In the genomic region with DNA sequence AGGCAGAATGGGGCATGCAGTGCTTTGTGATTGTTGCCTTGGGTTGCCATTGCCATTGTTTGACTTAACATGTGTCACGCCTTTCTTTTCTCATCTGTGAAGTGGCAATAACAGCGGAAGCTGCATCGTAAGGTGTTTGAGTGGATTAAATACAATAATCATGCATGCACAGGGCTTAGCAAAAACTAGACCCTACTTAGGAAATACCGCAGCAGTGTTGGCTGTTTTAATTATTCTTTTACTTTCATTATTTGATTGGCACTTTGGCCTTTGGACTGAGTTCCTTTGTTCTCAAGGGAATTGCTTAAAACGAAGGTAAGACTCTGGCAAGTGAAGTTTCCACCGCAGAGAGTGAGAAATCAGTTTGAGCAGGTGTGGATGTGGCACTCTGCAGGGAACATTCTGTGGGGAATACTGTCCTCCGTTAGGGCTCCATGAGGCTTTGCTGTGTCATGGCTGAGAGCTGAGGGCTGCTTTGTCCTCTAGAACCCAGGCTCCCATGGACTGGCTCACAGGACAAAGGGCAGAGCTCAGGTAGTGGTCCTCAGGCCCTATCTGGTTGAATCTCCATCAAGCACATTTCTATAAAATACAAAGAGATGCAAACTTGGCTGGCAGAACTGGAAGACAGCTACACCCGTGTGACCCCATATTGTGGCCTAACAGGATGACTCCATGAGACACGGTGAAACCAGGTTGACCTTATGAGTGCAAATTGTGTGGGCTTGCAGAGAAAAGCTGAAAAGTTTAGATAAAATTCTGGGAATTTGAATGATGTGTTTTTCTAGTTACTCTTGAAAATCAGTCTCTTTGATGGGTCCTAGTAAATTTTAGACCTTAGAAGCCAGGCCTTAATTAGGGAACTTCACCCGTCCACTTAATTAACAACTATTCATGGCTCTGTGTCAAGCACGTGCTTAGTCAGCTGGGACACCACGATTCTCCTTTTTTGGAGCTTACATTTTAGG, we compare ENCODE assay signal across 1 cellular context.
TF ChIP-seq lines count a peak whose summit lies in the region.

No MANE protein-coding gene starts in this region.

TF ChIP-seq in K562, 482 proteins besides CTCF, POLR2A, EP300 and RAD21 (continued from another document):
- TF ChIP-seq, protein P1, sequence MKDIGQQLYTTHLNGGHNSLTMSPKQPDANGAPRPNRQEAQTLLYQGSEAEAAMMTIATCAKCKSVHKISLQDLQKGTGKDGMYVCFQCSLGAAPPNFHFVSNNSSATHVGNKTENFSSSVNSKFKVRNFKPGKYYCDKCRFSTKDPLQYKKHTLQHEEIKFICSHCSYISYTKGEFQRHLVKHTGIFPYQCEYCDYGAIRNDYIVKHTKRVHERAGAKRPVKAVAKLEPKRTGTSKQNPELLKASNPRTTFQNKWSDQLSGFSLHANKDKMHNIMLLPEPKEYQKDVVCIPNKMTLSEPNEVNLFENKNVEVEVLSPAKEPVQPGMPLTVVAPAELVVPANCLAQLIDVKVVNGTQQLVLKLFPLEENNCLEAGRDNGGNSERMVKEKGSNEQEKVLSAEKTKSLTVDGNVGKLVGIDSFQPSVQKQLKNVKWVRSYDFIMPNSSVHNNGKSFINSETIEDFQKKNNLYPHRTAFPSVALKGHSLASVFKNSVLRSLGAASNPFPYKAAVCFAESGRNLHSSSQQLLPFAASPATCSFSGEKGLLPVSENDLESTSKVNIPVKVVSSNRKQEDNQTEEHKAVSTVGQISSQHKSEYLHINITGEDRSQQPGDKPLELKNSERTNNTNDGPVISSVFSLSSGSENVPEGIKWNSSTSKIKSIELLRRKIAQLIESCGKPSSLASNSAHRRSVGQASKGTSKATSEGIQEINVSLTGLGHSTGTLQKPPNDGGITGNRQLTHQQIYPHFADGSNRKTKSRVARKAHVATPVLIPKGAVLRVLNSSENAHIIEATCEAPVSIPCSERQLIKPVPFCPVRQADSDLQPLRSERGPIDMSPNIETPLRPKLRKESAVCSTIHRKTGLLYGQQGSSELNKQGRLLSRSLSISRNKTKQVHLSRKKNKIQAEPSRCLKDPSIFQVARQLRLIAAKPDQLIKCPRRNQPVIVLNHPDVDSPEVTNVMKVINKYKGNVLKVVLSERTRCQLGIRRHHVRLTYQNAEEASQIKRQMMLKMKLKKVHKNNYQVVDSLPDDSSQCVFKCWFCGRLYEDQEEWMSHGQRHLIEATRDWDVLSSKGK (CRISPR knock-in tag; IDR thresholded peaks at IDR 0.05), result no peak
- TF ChIP-seq ZNF407 (IDR thresholded peaks at IDR 0.05; ENCODE audit: low read depth) (no peak), VEZF1 (CRISPR knock-in tag; IDR thresholded peaks at IDR 0.05) (no peak), YY1 (IDR thresholded peaks at IDR 0.05; ENCODE audit: borderline replicate concordance in 1 of 3, control insufficient read depth in 1 of 3, extremely low read depth in 1 of 3, insufficient read depth in 3 of 3, insufficient read length in 1 of 3, insufficient replicate concordance in 2 of 3, low read depth in 1 of 3, low read length in 2 of 3) (no peak), PHF20 (IDR thresholded peaks at IDR 0.05; ENCODE audit: partially characterized antibody) (no peak), RBM25 (IDR thresholded peaks at IDR 0.05; ENCODE audit: low read depth, low read length, severe bottlenecking) (peak; percentile 19), NFRKB (IDR thresholded peaks at IDR 0.05; ENCODE audit: low read depth) (no peak), CAMTA2 (CRISPR knock-in tag; conservative IDR thresholded peaks at IDR 0.05) (no peak)
- TF ChIP-seq, protein P2, sequence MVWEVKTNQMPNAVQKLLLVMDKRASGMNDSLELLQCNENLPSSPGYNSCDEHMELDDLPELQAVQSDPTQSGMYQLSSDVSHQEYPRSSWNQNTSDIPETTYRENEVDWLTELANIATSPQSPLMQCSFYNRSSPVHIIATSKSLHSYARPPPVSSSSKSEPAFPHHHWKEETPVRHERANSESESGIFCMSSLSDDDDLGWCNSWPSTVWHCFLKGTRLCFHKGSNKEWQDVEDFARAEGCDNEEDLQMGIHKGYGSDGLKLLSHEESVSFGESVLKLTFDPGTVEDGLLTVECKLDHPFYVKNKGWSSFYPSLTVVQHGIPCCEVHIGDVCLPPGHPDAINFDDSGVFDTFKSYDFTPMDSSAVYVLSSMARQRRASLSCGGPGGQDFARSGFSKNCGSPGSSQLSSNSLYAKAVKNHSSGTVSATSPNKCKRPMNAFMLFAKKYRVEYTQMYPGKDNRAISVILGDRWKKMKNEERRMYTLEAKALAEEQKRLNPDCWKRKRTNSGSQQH (CRISPR knock-in tag; IDR thresholded peaks at IDR 0.05), result no peak
